In the genomic region with DNA sequence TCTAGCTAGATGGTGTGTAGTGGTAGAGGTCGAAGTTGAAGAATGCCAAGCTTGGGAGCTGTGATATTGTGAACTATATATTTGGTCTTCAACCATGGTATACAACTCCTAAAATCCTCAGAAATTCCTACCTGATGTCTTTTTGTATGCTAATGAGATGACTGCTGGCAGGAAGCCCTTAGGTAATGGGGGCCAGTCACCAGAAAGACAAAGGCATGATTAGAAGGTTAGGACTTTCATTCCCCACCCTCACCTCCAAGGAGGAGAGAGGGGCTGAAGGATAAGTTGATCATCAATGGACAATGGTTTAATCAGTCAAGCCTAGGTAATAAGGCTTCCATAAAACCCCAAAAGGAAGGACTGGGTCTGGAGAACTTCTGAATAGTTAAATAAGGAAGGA, we compare ENCODE assay signal across 28 cellular contexts.
"Had no signal": no experiment of that assay in that cellular context is flagged by ENCODE, and none has a peak within 500 bp of the region (broad histone marks: within the 10 kb centered on the region; RNA-seq: fewer than 3 reads in every experiment).

No MANE protein-coding gene starts in this region.

- H3K27ac Mint-ChIP-seq: activated CD4-positive, alpha-beta T cell treated with anti-CD3 and anti-CD28 coated beads, Interleukin-2, amount 10 ng/mL, durations not matched to agents 24 days and 14 days; activated CD8-positive, alpha-beta T cell treated with anti-CD3 and anti-CD28 coated beads for 36 hours; activated naive CD4-positive, alpha-beta T cell treated with anti-CD3 and anti-CD28 coated beads, Interleukin-2, amount 50 U/mL, for 24 hours; activated naive CD8-positive, alpha-beta T cell treated with anti-CD3 and anti-CD28 coated beads, Interleukin-2, amount 10 ng/mL, durations not matched to agents 7 days and 5 days; activated T-helper 2 cell treated with anti-CD3 and anti-CD28 coated beads, Interferon-gamma antibody, Interleukin-2, Interleukin-4, amounts not matched to agents 10 μg/mL and 5 μg/mL and 100 μg/mL, durations not matched to agents 14 hours and 24 hours and 36 hours had no signal

- H3K27ac ChIP-seq: ascending aorta, cardiac muscle cell, SJCRH30, SK-N-MC, WERI-Rb-1 had no signal

- H3K27me3 Mint-ChIP-seq: activated CD4-positive, alpha-beta T cell treated with anti-CD3 and anti-CD28 coated beads, Interleukin-2, amount 10 ng/mL, durations not matched to agents 24 days and 14 days; activated CD8-positive, alpha-beta T cell treated with anti-CD3 and anti-CD28 coated beads for 36 hours; activated naive CD4-positive, alpha-beta T cell treated with anti-CD3 and anti-CD28 coated beads, Interleukin-2, amount 50 U/mL, for 24 hours; activated naive CD8-positive, alpha-beta T cell treated with anti-CD3 and anti-CD28 coated beads, Interleukin-2, amount 10 ng/mL, durations not matched to agents 7 days and 5 days had no signal

- DNase-seq: activated CD4-positive, alpha-beta T cell treated with anti-CD3 and anti-CD28 coated beads, Interleukin-2, amount 10 ng/mL, durations not matched to agents 24 days and 14 days; activated CD4-positive, alpha-beta T cell treated with anti-CD3 and anti-CD28 coated beads, Interleukin-2, amount 50 U/mL, for 4 hours; activated CD8-positive, alpha-beta T cell treated with anti-CD3 and anti-CD28 coated beads for 36 hours; activated gamma-delta T cell; activated naive CD4-positive, alpha-beta T cell treated with Interleukin-2 at 50 U/mL for 16 hours; activated naive CD8-positive, alpha-beta T cell treated with anti-CD3 and anti-CD28 coated beads, Interleukin-2, amount 10 ng/mL, durations not matched to agents 7 days and 5 days; activated T-cell treated with anti-CD3 and anti-CD28 coated beads, Interleukin-2, amount 50 U/mL, for 1 hour; amygdala; Karpas-422; KBM-7; NCI-H1105; NCI-H1436; NCI-H1694; NCI-H1930; NCI-H2081 treated with DMSO at 0.1 percent for 48 hours; NCI-H226; NCI-H446 treated with DMSO at 0.1 percent for 48 hours; NCI-H524 treated with DMSO at 0.1 percent for 48 hours; SHP77; SJCRH30; T1000; WERI-Rb-1 had no signal

- H3K27me3 ChIP-seq: ascending aorta, cardiac muscle cell, SJCRH30 had no signal

- H3K9me3 Mint-ChIP-seq: activated CD8-positive, alpha-beta T cell treated with anti-CD3 and anti-CD28 coated beads for 36 hours; activated naive CD8-positive, alpha-beta T cell treated with anti-CD3 and anti-CD28 coated beads, Interleukin-2, amount 10 ng/mL, durations not matched to agents 7 days and 5 days; activated T-helper 2 cell treated with anti-CD3 and anti-CD28 coated beads, Interferon-gamma antibody, Interleukin-2, Interleukin-4, amounts not matched to agents 10 μg/mL and 5 μg/mL and 100 μg/mL, durations not matched to agents 14 hours and 24 hours and 36 hours had no signal

- H3K4me3 ChIP-seq: ascending aorta, cardiac muscle cell, SJCRH30, SK-N-MC had no signal

- H3K4me1 Mint-ChIP-seq: activated CD4-positive, alpha-beta T cell treated with anti-CD3 and anti-CD28 coated beads, Interleukin-2, amount 10 ng/mL, durations not matched to agents 24 days and 14 days; activated naive CD4-positive, alpha-beta T cell treated with anti-CD3 and anti-CD28 coated beads, Interleukin-2, amount 50 U/mL, for 24 hours; activated naive CD8-positive, alpha-beta T cell treated with anti-CD3 and anti-CD28 coated beads, Interleukin-2, amount 10 ng/mL, durations not matched to agents 7 days and 5 days had no signal

- H3K9me3 ChIP-seq: ascending aorta, SJCRH30 had no signal

- H3K4me1 ChIP-seq: ascending aorta, SJCRH30 had no signal

- H3K4me3 Mint-ChIP-seq: activated CD4-positive, alpha-beta T cell treated with anti-CD3 and anti-CD28 coated beads, Interleukin-2, amount 10 ng/mL, durations not matched to agents 24 days and 14 days; activated CD8-positive, alpha-beta T cell treated with anti-CD3 and anti-CD28 coated beads for 36 hours; activated naive CD4-positive, alpha-beta T cell treated with anti-CD3 and anti-CD28 coated beads, Interleukin-2, amount 50 U/mL, for 24 hours; activated naive CD8-positive, alpha-beta T cell treated with anti-CD3 and anti-CD28 coated beads, Interleukin-2, amount 10 ng/mL, durations not matched to agents 7 days and 5 days had no signal

- ATAC-seq: activated CD8-positive, alpha-beta T cell treated with anti-CD3 and anti-CD28 coated beads for 36 hours; Panc1 had no signal

- H3K36me3 ChIP-seq: ascending aorta, cardiac muscle cell, SJCRH30, WERI-Rb-1 had no signal
